In the genomic region with DNA sequence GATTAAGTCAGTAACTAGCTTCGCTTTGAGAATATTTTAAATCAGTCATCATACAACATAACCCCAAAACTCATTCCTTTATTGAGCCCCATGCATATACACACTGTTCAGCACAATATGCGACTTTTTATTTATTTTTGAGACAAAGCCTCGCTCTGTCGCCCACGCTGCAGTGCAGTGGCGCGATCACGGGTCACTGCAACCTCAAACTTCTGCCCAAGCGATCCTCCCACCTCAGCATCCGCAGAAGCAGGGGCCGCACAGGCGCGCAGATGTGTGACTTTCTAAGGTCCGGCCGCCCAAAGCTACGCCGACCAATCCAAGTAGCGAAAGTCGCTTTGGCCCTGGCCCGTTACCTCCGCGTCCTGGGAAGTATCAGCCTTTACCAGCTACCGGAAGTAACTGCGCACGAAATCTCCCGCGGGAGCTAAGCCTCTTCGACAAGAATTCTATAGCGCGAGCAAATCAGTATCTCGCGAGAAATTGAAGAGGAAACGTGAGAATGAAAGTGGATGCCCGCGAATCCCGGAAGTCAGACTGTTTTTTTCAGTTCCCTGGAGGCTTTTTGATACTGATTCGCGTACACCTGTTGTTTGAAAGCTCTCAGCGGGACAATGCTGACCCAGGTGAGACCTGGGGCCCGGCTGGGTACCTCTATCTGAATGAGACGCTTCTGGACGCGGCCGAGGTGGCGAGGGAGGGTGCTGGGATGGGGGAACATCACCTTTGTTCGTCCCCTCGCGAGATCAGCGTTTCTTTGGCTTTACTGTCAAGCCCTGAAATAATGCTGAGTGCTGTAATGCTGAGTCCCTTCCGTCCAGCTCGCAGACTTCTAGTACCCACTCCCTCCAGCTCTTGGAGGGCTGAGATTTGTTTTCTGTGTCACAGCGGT, we compare ENCODE assay signal across 8 cellular contexts. TPM values are rescaled to one million over a fixed set of nuclear protein-coding genes. Genes with fewer than 3 reads are reported as not detected.
DNase-seq lines count a peak whose midpoint lies in the region; ATAC-seq and TF ChIP-seq lines count a peak whose summit lies in the region.

Gene DHFR2 (minus strand): TSS at position 404 of the 892 bp plus-strand sequence. CDS start 1,405 bp downstream, outside the sequence.
Gene NSUN3 (plus strand): TSS at position 549 of the 892 bp plus-strand sequence. CDS start 66 bp downstream, at position 615.

- no peak for TF ChIP-seq CTCF in CD4-positive, alpha-beta T cell (IDR thresholded peaks at IDR 0.05)
- no peak for TF ChIP-seq CTCF in right lobe of liver (IDR thresholded peaks at IDR 0.05)

- intact Hi-C loops in CD4-positive, alpha-beta T cell (cut with DNase I, micrococcal nuclease), result loop anchor here in 1 of 2 experiments (1.0 kb wide), 1 partner anchor 82 kb away; the partner anchor contains the start of gene ARL13B
- intact Hi-C loops in activated CD4-positive, alpha-beta memory T cell treated with anti-CD3 and anti-CD28 coated beads for 36 hours (cut with micrococcal nuclease), result loop anchor here (1.0 kb wide), 2 partner anchors 51 to 82 kb away; partner anchors contain the start of gene ARL13B
- intact Hi-C loops in right lobe of liver (cut with DNase I), result loop anchor here in 1 of 2 donors (10.0 kb wide), 1 partner anchor 58 kb away; no protein-coding TSS in a partner anchor

- H3K27ac ChIP-seq in CD4-positive, alpha-beta T cell (ENCODE audit: low read depth, low read length), result peak within 1 kb of the TSS; percentile 92
- H3K27ac ChIP-seq in duodenal mucosa (ENCODE audit: low read depth, low read length) (peak within 1 kb of the TSS; percentile 91), right lobe of liver (peak within 1 kb of the TSS; percentile 61 to 90 (median 89))

- H3K4me1 ChIP-seq in duodenal mucosa (ENCODE audit: control insufficient read depth in 1 of 2, insufficient read depth in 2 of 2, low read length in 2 of 2) (peaks cover 19 to 35% of the 10 kb centered on the region in 2 donors), right lobe of liver (peaks cover 0 to 16% (median 3%) of the 10 kb centered on the region in 4 donors)

- CTCF ChIA-PET in CD4-positive, alpha-beta T cell (lab: Charles Lee), result interaction anchor here (1.0 kb wide), 1 partner anchor 58 kb away, joined by 4 read pairs; no protein-coding TSS in a partner anchor
- CTCF ChIA-PET in activated CD4-positive, alpha-beta memory T cell treated with anti-CD3 and anti-CD28 coated beads for 36 hours (lab: Charles Lee), result interaction anchor here (0.7 to 3.1 kb wide), 5 partner anchors 14 to 1860 kb away, joined by 3 to 12 read pairs (median 4); partner anchors contain the start of gene ARL13B

- POLR2A ChIA-PET in CD4-positive, alpha-beta T cell (lab: Charles Lee), result interaction anchor here (0.8 to 2.6 kb wide), 17 partner anchors 8 to 89 kb away, joined by 3 to 28 read pairs (median 4); partner anchors contain the start of genes ARL13B and PROS1
- POLR2A ChIA-PET in activated CD4-positive, alpha-beta memory T cell treated with anti-CD3 and anti-CD28 coated beads for 36 hours (lab: Charles Lee), result interaction anchor here (0.5 to 1.7 kb wide), 7 partner anchors 17 to 83 kb away, joined by 3 to 5 read pairs (median 3); partner anchors contain the start of gene ARL13B

- H3K9me3 ChIP-seq in CD4-positive, alpha-beta T cell (ENCODE audit: control insufficient read depth, low read length), result no peaks in the 10 kb centered on the region
- no peaks in the 10 kb centered on the region for H3K9me3 ChIP-seq in duodenal mucosa (ENCODE audit: control insufficient read depth in 1 of 2, low read length in 2 of 2)
- H3K9me3 ChIP-seq in right lobe of liver, result no peaks in the 10 kb centered on the region

- peak; percentile 86 for ATAC-seq in CD4-positive, alpha-beta T cell (ENCODE audit: poor library complexity)
- ATAC-seq in GM19455 (IDR thresholded peaks at IDR 0.05; ENCODE audit: unreplicated experiment) (peak; percentile 96), right lobe of liver (peak; percentile 95 to 98 (median 97))

- H3K36me3 Mint-ChIP-seq in CD4-positive, alpha-beta T cell (ENCODE audit: low read depth), result peaks cover 80% of the 10 kb centered on the region
- H3K36me3 Mint-ChIP-seq in activated CD4-positive, alpha-beta memory T cell treated with anti-CD3 and anti-CD28 coated beads for 36 hours, result peaks cover 40% of the 10 kb centered on the region

- peak; percentile 60 for TF ChIP-seq POLR2A in right lobe of liver (IDR thresholded peaks at IDR 0.05)

- peak within 1 kb of the TSS; percentile 100 for H3K27ac Mint-ChIP-seq in CD4-positive, alpha-beta T cell
- peak within 1 kb of the TSS; percentile 99 for H3K27ac Mint-ChIP-seq in activated CD4-positive, alpha-beta memory T cell treated with anti-CD3 and anti-CD28 coated beads for 36 hours

- peak; percentile 68 to 79 (median 72) for DNase-seq in CD4-positive, alpha-beta T cell
- DNase-seq in HK-2 (ENCODE audit: unreplicated experiment) (peak; percentile 96), NCI-H82 treated with DMSO at 0.1 percent for 48 hours (lab: John Stamatoyannopoulos, UW; ENCODE audit: unreplicated experiment) (peak; percentile 96), right lobe of liver (peak; percentile 93 to 94 (median 94))
- peak; percentile 89 for DNase-seq in activated CD4-positive, alpha-beta memory T cell treated with anti-CD3 and anti-CD28 coated beads for 36 hours
- DNase-seq in stimulated activated CD4-positive, alpha-beta T cell treated with anti-CD3 and anti-CD28 coated beads, Interleukin-4, amount 100 ng/mL, for 24 hours, result peak; percentile 86

- H3K36me3 ChIP-seq in duodenal mucosa (ENCODE audit: control insufficient read depth in 1 of 2, insufficient read depth in 2 of 2, low read length in 2 of 2) (peaks cover 7 to 17% of the 10 kb centered on the region in 2 donors), right lobe of liver (no peaks in the 10 kb centered on the region)

- H3K4me3 Mint-ChIP-seq in CD4-positive, alpha-beta T cell, result peak within 1 kb of the TSS; percentile 99
- H3K4me3 Mint-ChIP-seq in activated CD4-positive, alpha-beta memory T cell treated with anti-CD3 and anti-CD28 coated beads for 36 hours, result peak within 1 kb of the TSS; percentile 96

- H3K27me3 Mint-ChIP-seq in CD4-positive, alpha-beta T cell, result no peaks in the 10 kb centered on the region
- H3K27me3 Mint-ChIP-seq in activated CD4-positive, alpha-beta memory T cell treated with anti-CD3 and anti-CD28 coated beads for 36 hours, result no peaks in the 10 kb centered on the region

- H3K4me1 Mint-ChIP-seq in CD4-positive, alpha-beta T cell (ENCODE audit: low read depth), result peaks cover 74% of the 10 kb centered on the region
- H3K4me1 Mint-ChIP-seq in activated CD4-positive, alpha-beta memory T cell treated with anti-CD3 and anti-CD28 coated beads for 36 hours (ENCODE audit: low read depth), result peaks cover 52% of the 10 kb centered on the region

- H3K9me3 Mint-ChIP-seq in CD4-positive, alpha-beta T cell, result no peaks in the 10 kb centered on the region
- peaks cover 6% of the 10 kb centered on the region for H3K9me3 Mint-ChIP-seq in activated CD4-positive, alpha-beta memory T cell treated with anti-CD3 and anti-CD28 coated beads for 36 hours

- peak within 1 kb of the TSS; percentile 84 for H3K9ac ChIP-seq in duodenal mucosa (ENCODE audit: low read depth in 1 of 2, low read length in 2 of 2)

- WGBS in right lobe of liver (ENCODE audit: insufficient coverage, low coverage, low lambda C conversion rate, missing lambda C conversion rate), result under 1% methylated on average over 44 of the region's 52 CpGs

- H3K4me3 ChIP-seq in duodenal mucosa (ENCODE audit: low read depth in 1 of 2, low read length in 2 of 2) (peak within 1 kb of the TSS; percentile 89 to 98), right lobe of liver (peak within 1 kb of the TSS; percentile 56 to 85 (median 62))

- H3K27me3 ChIP-seq in CD4-positive, alpha-beta T cell (ENCODE audit: control insufficient read depth, insufficient read depth, low read length), result no peaks in the 10 kb centered on the region
- no peaks in the 10 kb centered on the region for H3K27me3 ChIP-seq in duodenal mucosa (ENCODE audit: control insufficient read depth in 1 of 2, insufficient read depth in 2 of 2, low read length in 2 of 2)
- no peaks in the 10 kb centered on the region for H3K27me3 ChIP-seq in right lobe of liver

RNA-seq across cellular contexts. Expression of gene DHFR2, which starts in this region (rescaled TPM):
- total RNA-seq in CD4-positive, alpha-beta T cell, result under 1 TPM; 0.74 to 0.75 TPM
- total RNA-seq in activated CD4-positive, alpha-beta memory T cell treated with anti-CD3 and anti-CD28 coated beads for 36 hours, result 1 to 10 TPM; 6.8 to 9.7 TPM
- 1 to 10 TPM; 3.3 to 5.7 (median 4.1) TPM for total RNA-seq in right lobe of liver

RNA-seq across cellular contexts. Expression of gene NSUN3, which starts in this region (rescaled TPM):
- 10 to 100 TPM; 12.4 to 13.4 TPM for total RNA-seq in CD4-positive, alpha-beta T cell
- 10 to 100 TPM; 15.3 to 16.2 TPM for total RNA-seq in activated CD4-positive, alpha-beta memory T cell treated with anti-CD3 and anti-CD28 coated beads for 36 hours
- total RNA-seq in right lobe of liver, result 1 to 10 TPM; 4.9 to 6.2 (median 5.6) TPM

Comparison
In these comparisons a context has a peak if more than half of its experiments do, and no peak if none do; other contexts are left out.
1. Peak in every context shown above with its lines: DNase-seq, ATAC-seq, H3K4me3 ChIP-seq and H3K27ac ChIP-seq.